ENCODE assay signal across 24 cellular contexts in genomic region chr2:1859671-1860450, GRCh38.
A peak's percentile ranks its signal among the peaks of the same experiment; 100 is the strongest.
DNase-seq lines count a peak whose midpoint lies in the region; ATAC-seq and TF ChIP-seq lines count a peak whose summit lies in the region.
"Had no signal": no experiment of that assay in that cellular context is flagged by ENCODE, and none has a peak within 500 bp of the region (broad histone marks: within the 10 kb centered on the region; RNA-seq: fewer than 3 reads in every experiment).

No MANE protein-coding gene starts in this region.

- H3K27me3 ChIP-seq in right cardiac atrium (ENCODE audit: control insufficient read depth, insufficient read depth): no peaks in the 10 kb centered on the region
- peaks cover 9% of the 10 kb centered on the region for H3K27me3 ChIP-seq in osteoblast (ENCODE audit: insufficient read depth, low read length)
- H3K27me3 ChIP-seq in Peyer's patch: no peaks in the 10 kb centered on the region
- H3K27me3 ChIP-seq: BE2C, BLaER1 had no signal

- H3K36me3 ChIP-seq in osteoblast (ENCODE audit: insufficient read depth, low read length) (no peaks in the 10 kb centered on the region), Peyer's patch (no peaks in the 10 kb centered on the region)
- H3K36me3 ChIP-seq: BE2C, BLaER1 had no signal

- ATAC-seq in right cardiac atrium (no peak), GM19463 (IDR thresholded peaks at IDR 0.05; ENCODE audit: unreplicated experiment) (no peak), HG03139 (IDR thresholded peaks at IDR 0.05; ENCODE audit: unreplicated experiment) (no peak)
- ATAC-seq: GM12878 had no signal

- TF ChIP-seq POLR2A in Peyer's patch (IDR thresholded peaks at IDR 0.05): no peak

- intact Hi-C loops in cardiac septum (cut with DNase I) (no loop called here), right cardiac atrium (cut with DNase I) (no loop called here)

- H3K9me3 ChIP-seq in right cardiac atrium (ENCODE audit: control insufficient read depth, low read length) (no peaks in the 10 kb centered on the region), osteoblast (ENCODE audit: low read depth, low read length) (no peaks in the 10 kb centered on the region), Peyer's patch (no peaks in the 10 kb centered on the region)
- H3K9me3 ChIP-seq: BE2C, BLaER1 had no signal

- H3K27ac ChIP-seq in right cardiac atrium (ENCODE audit: low read length) (no peak overlapping the region), osteoblast (ENCODE audit: low read depth, low read length) (no peak overlapping the region), Peyer's patch (no peak overlapping the region)
- H3K27ac ChIP-seq: BLaER1 had no signal

- WGBS in right cardiac atrium: 88% methylated on average over 40 of the region's 40 CpGs

- H3K4me3 ChIP-seq in right cardiac atrium (ENCODE audit: low read length): no peak overlapping the region
- H3K4me3 ChIP-seq in osteoblast (ENCODE audit: insufficient read depth, low read length): no peak overlapping the region
- H3K4me3 ChIP-seq in Peyer's patch: no peak overlapping the region
- H3K4me3 ChIP-seq: BLaER1, GM12878 had no signal

- H3K4me2 ChIP-seq in osteoblast (ENCODE audit: insufficient read depth, low read length): no peak overlapping the region
- H3K4me2 ChIP-seq: BLaER1 had no signal

- no peak overlapping the region for H2AFZ ChIP-seq in osteoblast (ENCODE audit: low read length)

- H3K4me1 ChIP-seq in right cardiac atrium (ENCODE audit: control insufficient read depth, insufficient read depth, low read length) (no peaks in the 10 kb centered on the region), osteoblast (ENCODE audit: insufficient read depth, low read length) (no peaks in the 10 kb centered on the region), Peyer's patch (no peaks in the 10 kb centered on the region)
- H3K4me1 ChIP-seq: BE2C had no signal

- TF ChIP-seq CTCF in osteoblast (IDR thresholded peaks at IDR 0.05; ENCODE audit: extremely low read depth, low read depth, low read length): no peak
- TF ChIP-seq CTCF in Peyer's patch (IDR thresholded peaks at IDR 0.05): no peak

- DNase-seq in cardiac septum (ENCODE audit: low spot score): peak; percentile 68
- DNase-seq in right cardiac atrium: no peak
- peak; percentile 52 for DNase-seq in islet precursor cell
- DNase-seq in osteoblast (ENCODE audit: insufficient read length, low spot score, missing footprints): peak; percentile 46
- DNase-seq in Peyer's patch: no peak
- DNase-seq: 8988T; ACHN; BE2C; C1 segment of cervical spinal cord; CD4-positive, alpha-beta memory T cell; CD4-positive, CD25-positive, alpha-beta regulatory T cell; CD8-positive, alpha-beta memory T cell; COR-L47; DMS 273 treated with DMSO at 0.1 percent for 48 hours; DMS153; DMS53; DMS79; DND-41; EL; GDM1 had no signal

- no peaks in the 10 kb centered on the region for H4K20me1 ChIP-seq in osteoblast (ENCODE audit: insufficient read depth, low read length)
- H4K20me1 ChIP-seq: BLaER1 had no signal

- H3K79me2 ChIP-seq in osteoblast (ENCODE audit: insufficient read depth, low read length): no peaks in the 10 kb centered on the region

Comparison
In these comparisons a context has a peak if more than half of its experiments do, and no peak if none do; other contexts are left out.
1. DNase-seq: peak in cardiac septum (single experiment), islet precursor cell (single experiment) and osteoblast (single experiment); none in right cardiac atrium (0 of 3) and Peyer's patch (0 of 3).